ENCODE assay signal across 1 cellular context in genomic region chr12:67697981-67698380, GRCh38.
A peak's percentile ranks its signal among the peaks of the same experiment; 100 is the strongest.
TF ChIP-seq lines count a peak whose summit lies in the region.

No MANE protein-coding gene starts in this region.

TF ChIP-seq in GM12878, 131 proteins besides CTCF, POLR2A, EP300 and RAD21:
- TF ChIP-seq CREM (IDR thresholded peaks at IDR 0.05; ENCODE audit: low read depth) (no peak), CEBPB (IDR thresholded peaks at IDR 0.05; ENCODE audit: borderline replicate concordance in 1 of 2, low read depth in 2 of 2, low read length in 2 of 2) (0 out of 4 replicates have a peak, but pooled peaks of 1 of the 2 experiments have one; percentile 10)
